ENCODE assay signal across 9 cellular contexts in the genomic region with DNA sequence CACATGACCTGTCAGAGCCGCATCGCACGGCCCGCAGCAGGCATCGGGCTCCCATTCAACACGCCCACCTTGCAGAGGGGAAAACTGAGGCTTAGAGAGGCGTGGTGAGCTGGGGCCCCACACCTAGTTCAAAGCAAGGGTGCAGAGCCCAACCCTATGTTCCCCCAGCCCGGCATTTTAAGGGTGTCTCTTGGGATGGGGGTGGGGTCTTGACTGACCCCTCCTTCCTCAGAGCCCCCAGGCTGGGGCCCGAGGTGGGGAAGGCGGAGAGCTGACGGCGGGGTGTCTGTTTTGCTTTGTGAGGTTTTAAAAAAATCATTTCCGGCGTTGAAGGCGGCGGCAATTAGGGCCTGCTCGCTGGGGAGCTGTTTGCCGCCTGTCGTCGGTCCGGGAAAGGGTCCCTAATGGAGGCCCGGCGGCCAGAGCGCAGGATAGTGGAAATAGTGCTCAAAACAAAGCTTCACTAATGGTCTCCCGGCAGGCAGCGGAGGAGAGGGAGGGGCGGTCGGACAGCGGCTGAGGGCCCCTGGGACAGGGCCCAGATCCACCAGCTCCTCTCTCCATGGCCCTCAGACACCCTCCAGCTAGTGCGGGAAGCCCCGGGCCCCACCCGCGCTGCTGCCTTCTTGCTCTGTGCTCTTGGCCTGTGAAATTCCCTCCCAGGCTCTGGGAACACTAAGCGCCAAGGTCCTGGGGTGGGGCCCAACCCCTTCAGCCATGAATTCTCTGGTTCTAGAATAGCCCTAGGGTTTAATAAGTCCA. TPM values are rescaled to one million over a fixed set of nuclear protein-coding genes. Genes with fewer than 3 reads are reported as not detected.
A peak's percentile ranks its signal among the peaks of the same experiment; 100 is the strongest.
DNase-seq lines count a peak whose midpoint lies in the region; TF ChIP-seq lines count a peak whose summit lies in the region.
"Had no signal": no experiment of that assay in that cellular context is flagged by ENCODE, and none has a peak within 500 bp of the region (broad histone marks: within the 10 kb centered on the region; RNA-seq: fewer than 3 reads in every experiment).

No MANE protein-coding gene starts in this region.

- DNase-seq in NCI-H2081 (lab: John Stamatoyannopoulos, UW) (peak; percentile 23 to 54), NCI-H2081 treated with DMSO at 0.1 percent for 48 hours (lab: John Stamatoyannopoulos, UW) (no peak), hepatocyte (ENCODE audit: low spot score) (peak; percentile 41), spleen (no peak), NCI-H1694 (lab: John Stamatoyannopoulos, UW) (no peak), cerebellum (ENCODE audit: low spot score) (no peak), prostate gland (ENCODE audit: low spot score) (no peak)
- DNase-seq in activated CD4-positive, alpha-beta memory T cell treated with anti-CD3 and anti-CD28 coated beads for 36 hours = peak; percentile 22

- H3K9me3 ChIP-seq in hepatocyte (ENCODE audit: low read depth) = no peaks in the 10 kb centered on the region
- no peaks in the 10 kb centered on the region for H3K9me3 ChIP-seq in spleen
- H3K9me3 ChIP-seq in prostate gland = no peaks in the 10 kb centered on the region

- H3K27me3 ChIP-seq in hepatocyte (peaks cover 37% of the 10 kb centered on the region), spleen (replicated peaks in 1 of 7) (peaks cover 0 to 90% (median 0%) of the 10 kb centered on the region in 7 donors), prostate gland (replicated peaks; ENCODE audit: insufficient read depth) (no peaks in the 10 kb centered on the region)

- H3K4me3 Mint-ChIP-seq in activated CD4-positive, alpha-beta memory T cell treated with anti-CD3 and anti-CD28 coated beads for 36 hours = no peak overlapping the region

- POLR2A ChIA-PET in activated CD4-positive, alpha-beta memory T cell treated with anti-CD3 and anti-CD28 coated beads for 36 hours (lab: Charles Lee) = no interaction called here

- H3K27me3 Mint-ChIP-seq in activated CD4-positive, alpha-beta memory T cell treated with anti-CD3 and anti-CD28 coated beads for 36 hours = peaks cover 39% of the 10 kb centered on the region

- 13% methylated on average over 34 of the region's 34 CpGs for WGBS in hepatocyte (ENCODE audit: low lambda C conversion rate, missing lambda C conversion rate)
- 4 to 9% (median 7%) methylated on average over 31 to 34 of the region's 34 CpGs for WGBS in spleen, 5 donors
- 16% methylated on average over 34 of the region's 34 CpGs for WGBS in prostate gland

- no peaks in the 10 kb centered on the region for H3K36me3 ChIP-seq in hepatocyte (replicated peaks; ENCODE audit: insufficient read depth, low read depth)
- H3K36me3 ChIP-seq in spleen = no peaks in the 10 kb centered on the region
- H3K36me3 ChIP-seq in prostate gland = no peaks in the 10 kb centered on the region

- H3K9me2 ChIP-seq in hepatocyte (replicated peaks; ENCODE audit: insufficient read depth) = no peaks in the 10 kb centered on the region

- TF ChIP-seq POLR2A in spleen (IDR thresholded peaks at IDR 0.05) (no peak), prostate gland (IDR thresholded peaks at IDR 0.05) (no peak)

- H3K27ac Mint-ChIP-seq in activated CD4-positive, alpha-beta memory T cell treated with anti-CD3 and anti-CD28 coated beads for 36 hours = no peak overlapping the region

- peak overlapping the region; percentile 78 for H2AFZ ChIP-seq in hepatocyte

- H3K4me3 ChIP-seq in hepatocyte (no peak overlapping the region), spleen (peak overlapping the region in 4 of 8 donors; percentile 8 to 57 (median 18)), prostate gland (no peak overlapping the region)

- H3K4me1 ChIP-seq in hepatocyte (ENCODE audit: insufficient read depth) = peaks cover 22% of the 10 kb centered on the region
- H3K4me1 ChIP-seq in spleen = peaks cover 4 to 77% (median 50%) of the 10 kb centered on the region in 6 donors
- H3K4me1 ChIP-seq in prostate gland (replicated peaks) = no peaks in the 10 kb centered on the region

- no peaks in the 10 kb centered on the region for H3K36me3 Mint-ChIP-seq in activated CD4-positive, alpha-beta memory T cell treated with anti-CD3 and anti-CD28 coated beads for 36 hours

- H3K4me2 ChIP-seq in hepatocyte = peak overlapping the region; percentile 84

- no peaks in the 10 kb centered on the region for H3K79me2 ChIP-seq in hepatocyte

- CTCF ChIA-PET in activated CD4-positive, alpha-beta memory T cell treated with anti-CD3 and anti-CD28 coated beads for 36 hours (lab: Charles Lee) = interaction anchor here (0.9 kb wide), 1 partner anchor 9 kb away, joined by 3 read pairs; no protein-coding TSS in a partner anchor

- no peaks in the 10 kb centered on the region for H3K9me3 Mint-ChIP-seq in activated CD4-positive, alpha-beta memory T cell treated with anti-CD3 and anti-CD28 coated beads for 36 hours

- H4K20me1 ChIP-seq in hepatocyte (ENCODE audit: insufficient read depth, poor library complexity, severe bottlenecking) = no peaks in the 10 kb centered on the region

- intact Hi-C loops in activated CD4-positive, alpha-beta memory T cell treated with anti-CD3 and anti-CD28 coated beads for 36 hours (cut with micrococcal nuclease) = no loop called here
- intact Hi-C loops in spleen (cut with DNase I; ENCODE audit: low total_unique reads) = loop anchor here (10.0 kb wide), 1 partner anchor 80 kb away; no protein-coding TSS in a partner anchor
- intact Hi-C loops in prostate gland (cut with DNase I) = no loop called here

- TF ChIP-seq CTCF in hepatocyte (IDR thresholded peaks at IDR 0.05; ENCODE audit: poor library complexity) (no peak), spleen (IDR thresholded peaks at IDR 0.05 in 8 of 11, conservative IDR thresholded peaks at IDR 0.05 in 3 of 11) (peak in 1 of 11 experiments; percentile 7), prostate gland (IDR thresholded peaks at IDR 0.05) (no peak)

- H3K4me1 Mint-ChIP-seq in activated CD4-positive, alpha-beta memory T cell treated with anti-CD3 and anti-CD28 coated beads for 36 hours (ENCODE audit: low read depth) = peaks cover 9% of the 10 kb centered on the region

- H3K27ac ChIP-seq in hepatocyte = peak overlapping the region; percentile 22
- H3K27ac ChIP-seq in spleen = peak overlapping the region; percentile 11 to 75 (median 67)
- H3K27ac ChIP-seq in prostate gland = peak overlapping the region in 1 of 2 donors; percentile 42
- H3K27ac ChIP-seq: HL-60 had no signal

RNA-seq across cellular contexts. Expression of a gene that starts 11.9 kb away (rescaled TPM):
- total RNA-seq in activated CD4-positive, alpha-beta memory T cell treated with anti-CD3 and anti-CD28 coated beads for 36 hours = not detected
- total RNA-seq in hepatocyte (3.6 and 3.7 TPM in 2 replicates), spleen (10 to 100 TPM; 12.9 to 88.7 (median 34.9) TPM), cerebellum (52.6 TPM), prostate gland (10 to 100 TPM; 31.3 to 69.5 TPM)
- polyA plus RNA-seq in hepatocyte (2.5 and 3.0 TPM in 2 replicates), spleen (10 to 100 TPM in 1 of 3 donors, 1 to 10 TPM in 2; 1.7 to 13.5 (median 2.9) TPM)

Comparison
In these comparisons a context has a peak if more than half of its experiments do, and no peak if none do; other contexts are left out.
1. DNase-seq: peak in NCI-H2081 (2 of 2), activated CD4-positive, alpha-beta memory T cell treated with anti-CD3 and anti-CD28 coated beads for 36 hours (single experiment) and hepatocyte (single experiment); none in NCI-H2081 treated with DMSO at 0.1 percent for 48 hours (single experiment), spleen (single experiment), NCI-H1694 (single experiment), cerebellum (single experiment) and prostate gland (single experiment).